37 cellular contexts compared by ENCODE assay signal in genomic region chr14:20583908-20584307, GRCh38. TPM values are rescaled to one million over a fixed set of nuclear protein-coding genes. Genes with fewer than 3 reads are reported as not detected.
"Had no signal": no experiment of that assay in that cellular context is flagged by ENCODE, and none has a peak within 500 bp of the region (broad histone marks: within the 10 kb centered on the region; RNA-seq: fewer than 3 reads in every experiment).

No MANE protein-coding gene starts in this region.

- DNase-seq: activated CD4-positive, alpha-beta memory T cell treated with anti-CD3 and anti-CD28 coated beads for 36 hours; activated CD4-positive, alpha-beta T cell treated with anti-CD3 and anti-CD28 coated beads for 4 hours; activated CD8-positive, alpha-beta memory T cell treated with anti-CD3 and anti-CD28 coated beads, Interleukin-2, amount 50 U/mL, for 4 hours; activated gamma-delta T cell; activated naive CD4-positive, alpha-beta T cell treated with anti-CD3 and anti-CD28 coated beads, Interleukin-2, amount 10 ng/mL, durations not matched to agents 7 days and 5 days; activated naive CD8-positive, alpha-beta T cell treated with anti-CD3 and anti-CD28 coated beads, Interleukin-2, amount 10 ng/mL, durations not matched to agents 7 days and 5 days; activated T-cell treated with anti-CD3 and anti-CD28 coated beads, Interleukin-2, amount 50 U/mL, for 1 hour; cerebellar nuclear complex; colonic mucosa; effector memory CD4-positive, alpha-beta T cell; erythroblast; gastrocnemius medialis; glutamatergic neuron; islet precursor cell; left ventricle myocardium superior; right lobe of liver; stimulated activated CD4-positive, alpha-beta T cell treated with anti-CD3 and anti-CD28 coated beads, Interleukin-12 subunit alpha, Interleukin-12 subunit beta, amount 100 ng/mL, for 4 hours; stimulated activated CD4-positive, alpha-beta T cell treated with anti-CD3 and anti-CD28 coated beads, Interleukin-4, amount 100 ng/mL, for 1 hour; stimulated activated naive CD8-positive, alpha-beta T cell treated with anti-CD3 and anti-CD28 coated beads, Interleukin-15, Interleukin-2, amounts not matched to agents 100 U/mL and 50 U/mL, for 24 hours; testis; transverse colon had no signal

- H3K36me3 Mint-ChIP-seq: activated naive CD4-positive, alpha-beta T cell treated with anti-CD3 and anti-CD28 coated beads, Interleukin-2, amount 10 ng/mL, durations not matched to agents 7 days and 5 days; activated naive CD8-positive, alpha-beta T cell treated with anti-CD3 and anti-CD28 coated beads, Interleukin-2, amount 10 ng/mL, durations not matched to agents 7 days and 5 days; brain had no signal

- H3K27me3 Mint-ChIP-seq: activated CD4-positive, alpha-beta memory T cell treated with anti-CD3 and anti-CD28 coated beads for 36 hours; brain; progenitor cell of endocrine pancreas had no signal

- H3K4me1 Mint-ChIP-seq: brain, nephron had no signal

- H3K27ac Mint-ChIP-seq: activated CD4-positive, alpha-beta memory T cell treated with anti-CD3 and anti-CD28 coated beads for 36 hours; activated naive CD4-positive, alpha-beta T cell treated with anti-CD3 and anti-CD28 coated beads, Interleukin-2, amount 10 ng/mL, durations not matched to agents 7 days and 5 days; activated naive CD8-positive, alpha-beta T cell treated with anti-CD3 and anti-CD28 coated beads, Interleukin-2, amount 10 ng/mL, durations not matched to agents 7 days and 5 days; activated T-helper 1 cell treated with anti-CD3 and anti-CD28 coated beads, Interleukin-12 subunit alpha, Interleukin-12 subunit beta, Interleukin-2, Interleukin-4 antibody, amounts not matched to agents 30 ng/mL and 10 ng/mL and 1 ng/mL, durations not matched to agents 14 hours and 24 hours and 36 hours; brain; nephron; progenitor cell of endocrine pancreas; T-helper 2 cell treated with Interferon-gamma antibody and Interleukin-4, amounts not matched to agents 5 μg/mL and 100 μg/mL, for 36 hours had no signal

- ATAC-seq: gastrocnemius medialis; left ventricle myocardium superior; right lobe of liver; stimulated activated naive CD8-positive, alpha-beta T cell treated with anti-CD3 and anti-CD28 coated beads, Interleukin-15, Interleukin-2, amounts not matched to agents 100 U/mL and 50 U/mL, for 24 hours had no signal

- H3K9me3 Mint-ChIP-seq: activated CD4-positive, alpha-beta memory T cell treated with anti-CD3 and anti-CD28 coated beads for 36 hours; activated naive CD4-positive, alpha-beta T cell treated with anti-CD3 and anti-CD28 coated beads, Interleukin-2, amount 10 ng/mL, durations not matched to agents 7 days and 5 days; activated T-helper 1 cell treated with anti-CD3 and anti-CD28 coated beads, Interleukin-12 subunit alpha, Interleukin-12 subunit beta, Interleukin-2, Interleukin-4 antibody, amounts not matched to agents 30 ng/mL and 10 ng/mL and 1 ng/mL, durations not matched to agents 14 hours and 24 hours and 36 hours; brain; nephron; T-helper 2 cell treated with Interferon-gamma antibody and Interleukin-4, amounts not matched to agents 5 μg/mL and 100 μg/mL, for 36 hours had no signal

- H3K4me3 Mint-ChIP-seq: activated CD4-positive, alpha-beta memory T cell treated with anti-CD3 and anti-CD28 coated beads for 36 hours; activated naive CD4-positive, alpha-beta T cell treated with anti-CD3 and anti-CD28 coated beads, Interleukin-2, amount 10 ng/mL, durations not matched to agents 7 days and 5 days; activated naive CD8-positive, alpha-beta T cell treated with anti-CD3 and anti-CD28 coated beads, Interleukin-2, amount 10 ng/mL, durations not matched to agents 7 days and 5 days; activated T-helper 1 cell treated with anti-CD3 and anti-CD28 coated beads, Interleukin-12 subunit alpha, Interleukin-12 subunit beta, Interleukin-2, Interleukin-4 antibody, amounts not matched to agents 30 ng/mL and 10 ng/mL and 1 ng/mL, durations not matched to agents 14 hours and 24 hours and 36 hours; brain; nephron; T-helper 2 cell treated with Interferon-gamma antibody and Interleukin-4, amounts not matched to agents 5 μg/mL and 100 μg/mL, for 36 hours had no signal

RNA-seq across cellular contexts. Expression of gene RNASE11, which starts 3.9 kb away (rescaled TPM):
- total RNA-seq: activated CD4-positive, alpha-beta memory T cell treated with anti-CD3 and anti-CD28 coated beads for 36 hours; activated CD8-positive, alpha-beta memory T cell treated with anti-CD3 and anti-CD28 coated beads for 36 hours; activated naive CD8-positive, alpha-beta T cell treated with anti-CD3 and anti-CD28 coated beads, Interleukin-2, amount 10 ng/mL, durations not matched to agents 7 days and 5 days; activated T-helper 1 cell treated with anti-CD3 and anti-CD28 coated beads, Interleukin-12 subunit alpha, Interleukin-12 subunit beta, Interleukin-2, Interleukin-4 antibody, amounts not matched to agents 30 ng/mL and 10 ng/mL and 1 ng/mL, durations not matched to agents 14 hours and 24 hours and 36 hours; ascending aorta; cardiac muscle cell; colonic mucosa; dermis microvascular lymphatic vessel endothelial cell; gastrocnemius medialis; hepatocyte; left ventricle myocardium superior; lung microvascular endothelial cell; mucosa of gallbladder; osteoblast; progenitor cell of endocrine pancreas; renal cortical epithelial cell; right lobe of liver; skeletal muscle tissue; transverse colon; urinary bladder had no signal

RNA-seq across cellular contexts. Expression of gene RNASE12, which starts 7.3 kb away (rescaled TPM):
- total RNA-seq: activated CD4-positive, alpha-beta memory T cell treated with anti-CD3 and anti-CD28 coated beads for 36 hours; activated CD8-positive, alpha-beta memory T cell treated with anti-CD3 and anti-CD28 coated beads for 36 hours; activated naive CD8-positive, alpha-beta T cell treated with anti-CD3 and anti-CD28 coated beads, Interleukin-2, amount 10 ng/mL, durations not matched to agents 7 days and 5 days; activated T-helper 1 cell treated with anti-CD3 and anti-CD28 coated beads, Interleukin-12 subunit alpha, Interleukin-12 subunit beta, Interleukin-2, Interleukin-4 antibody, amounts not matched to agents 30 ng/mL and 10 ng/mL and 1 ng/mL, durations not matched to agents 14 hours and 24 hours and 36 hours; ascending aorta; cardiac muscle cell; colonic mucosa; dermis microvascular lymphatic vessel endothelial cell; gastrocnemius medialis; hepatocyte; left ventricle myocardium superior; lung microvascular endothelial cell; mucosa of gallbladder; osteoblast; progenitor cell of endocrine pancreas; renal cortical epithelial cell; right lobe of liver; skeletal muscle tissue; testis; transverse colon; urinary bladder had no signal

RNA-seq across cellular contexts. Expression of gene RNASE9, which starts 23.1 kb away (rescaled TPM):
- total RNA-seq: activated CD4-positive, alpha-beta memory T cell treated with anti-CD3 and anti-CD28 coated beads for 36 hours; activated CD8-positive, alpha-beta memory T cell treated with anti-CD3 and anti-CD28 coated beads for 36 hours; activated naive CD8-positive, alpha-beta T cell treated with anti-CD3 and anti-CD28 coated beads, Interleukin-2, amount 10 ng/mL, durations not matched to agents 7 days and 5 days; activated T-helper 1 cell treated with anti-CD3 and anti-CD28 coated beads, Interleukin-12 subunit alpha, Interleukin-12 subunit beta, Interleukin-2, Interleukin-4 antibody, amounts not matched to agents 30 ng/mL and 10 ng/mL and 1 ng/mL, durations not matched to agents 14 hours and 24 hours and 36 hours; ascending aorta; cardiac muscle cell; colonic mucosa; dermis microvascular lymphatic vessel endothelial cell; gastrocnemius medialis; hepatocyte; left ventricle myocardium superior; lung microvascular endothelial cell; mucosa of gallbladder; osteoblast; progenitor cell of endocrine pancreas; renal cortical epithelial cell; right lobe of liver; skeletal muscle tissue; testis; transverse colon; urinary bladder had no signal

RNA-seq across cellular contexts. Expression of gene OR6S1, which starts 57.6 kb away (rescaled TPM):
- total RNA-seq: activated CD4-positive, alpha-beta memory T cell treated with anti-CD3 and anti-CD28 coated beads for 36 hours; activated CD8-positive, alpha-beta memory T cell treated with anti-CD3 and anti-CD28 coated beads for 36 hours; activated naive CD8-positive, alpha-beta T cell treated with anti-CD3 and anti-CD28 coated beads, Interleukin-2, amount 10 ng/mL, durations not matched to agents 7 days and 5 days; activated T-helper 1 cell treated with anti-CD3 and anti-CD28 coated beads, Interleukin-12 subunit alpha, Interleukin-12 subunit beta, Interleukin-2, Interleukin-4 antibody, amounts not matched to agents 30 ng/mL and 10 ng/mL and 1 ng/mL, durations not matched to agents 14 hours and 24 hours and 36 hours; ascending aorta; cardiac muscle cell; colonic mucosa; dermis microvascular lymphatic vessel endothelial cell; gastrocnemius medialis; hepatocyte; left ventricle myocardium superior; lung microvascular endothelial cell; mucosa of gallbladder; osteoblast; progenitor cell of endocrine pancreas; renal cortical epithelial cell; right lobe of liver; skeletal muscle tissue; transverse colon; urinary bladder had no signal
